Comparison of ENCODE assay signal across 29 cellular contexts in the genomic region with DNA sequence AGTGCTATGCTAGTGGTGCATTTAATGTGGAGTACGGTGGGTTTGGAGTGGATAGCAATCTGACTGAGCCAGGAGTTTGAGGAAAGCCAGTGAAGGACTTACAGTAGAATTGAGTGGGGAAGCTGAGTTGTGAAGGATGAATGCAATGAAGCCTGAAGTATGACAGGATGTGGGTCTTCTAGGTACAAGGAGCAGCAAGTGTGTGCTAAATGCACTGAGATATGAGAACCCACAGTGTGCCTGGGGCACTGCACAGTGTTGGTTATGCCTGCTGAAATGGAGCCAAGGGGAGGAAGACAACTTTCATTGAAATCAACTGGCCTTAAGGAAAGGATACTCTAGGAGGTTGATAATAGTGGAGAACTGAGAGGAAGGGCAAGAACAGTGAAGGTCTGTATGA.
A peak's percentile ranks its signal among the peaks of the same experiment; 100 is the strongest.
DNase-seq lines count a peak whose midpoint lies in the region; ATAC-seq, FAIRE-seq and TF ChIP-seq lines count a peak whose summit lies in the region.
"Had no signal": no experiment of that assay in that cellular context is flagged by ENCODE, and none has a peak within 500 bp of the region (broad histone marks: within the 10 kb centered on the region; RNA-seq: fewer than 3 reads in every experiment).

No MANE protein-coding gene starts in this region.

- H3K4me3 ChIP-seq in GM12865 (ENCODE audit: low read depth, low read length) (no peak overlapping the region), GM12878 (no peak overlapping the region), Karpas-422 (ENCODE audit: low read length) (no peak overlapping the region), HAP-1 (no peak overlapping the region)
- H3K4me3 ChIP-seq: K562, lung, SK-N-MC, skin epidermis, tibial artery had no signal

- H3K9me3 ChIP-seq in GM12878 (replicated peaks; ENCODE audit: control insufficient read depth, insufficient read depth, low read length), result no peaks in the 10 kb centered on the region
- H3K9me3 ChIP-seq in Karpas-422 (ENCODE audit: low read length), result no peaks in the 10 kb centered on the region
- H3K9me3 ChIP-seq in HAP-1, result no peaks in the 10 kb centered on the region
- H3K9me3 ChIP-seq: tibial artery had no signal

- TF ChIP-seq POLR2A in GM12878 (IDR thresholded peaks at IDR 0.05; ENCODE audit: low read depth, low read length), result no peak

- no peak for TF ChIP-seq EP300 in GM12878 (IDR thresholded peaks at IDR 0.05; ENCODE audit: borderline replicate concordance in 1 of 2, control insufficient read depth in 1 of 2, low read depth in 2 of 2, low read length in 2 of 2)

- TF ChIP-seq CTCF in GM12865 (IDR thresholded peaks at IDR 0.05; ENCODE audit: insufficient read depth, low read depth, low read length, missing control alignments) (no peak), GM12878 (IDR thresholded peaks at IDR 0.05 in 2 of 3, conservative IDR thresholded peaks at IDR 0.05 in 1 of 3; ENCODE audit: control insufficient read depth in 2 of 3, extremely low read depth in 1 of 3, insufficient read depth in 1 of 3, low read depth in 3 of 3, low read length in 3 of 3) (no peak)

- H3K27me3 ChIP-seq in GM12878 (replicated peaks in 1 of 2; ENCODE audit: control insufficient read depth in 2 of 2, insufficient read depth in 2 of 2, low read length in 1 of 2) (no peaks in the 10 kb centered on the region), Karpas-422 (ENCODE audit: low read length) (no peaks in the 10 kb centered on the region), HAP-1 (ENCODE audit: low read depth) (no peaks in the 10 kb centered on the region)
- H3K27me3 ChIP-seq: tibial artery had no signal

- intact Hi-C loops in GM12878 (cut with micrococcal nuclease; ENCODE audit: unreplicated experiment), result no loop called here

- in situ Hi-C loops in GM12878 (cut with MboI) (no loop called here), HAP-1 (cut with MboI; ENCODE audit: low sequenced_read_pairs) (no loop called here)

- POLR2A ChIA-PET in GM12878 (lab: Charles Lee), result interaction anchor here (0.6 kb wide), 1 partner anchor 73 kb away, joined by 4 read pairs; no protein-coding TSS in a partner anchor

- no TSS peak for BruUV-seq in GM12878 (replicated peaks; lab: Mats Ljungman, UMichigan)

- ATAC-seq in GM19395 (IDR thresholded peaks at IDR 0.05; ENCODE audit: unreplicated experiment) (peak; percentile 78), HG03108 (IDR thresholded peaks at IDR 0.05; ENCODE audit: unreplicated experiment) (peak; percentile 64), GM12878 (peak; percentile 82), HG03139 (IDR thresholded peaks at IDR 0.05; ENCODE audit: unreplicated experiment) (no peak)
- ATAC-seq: activated CD8-positive, alpha-beta T cell treated with anti-CD3 and anti-CD28 coated beads, Interleukin-2, amount 10 ng/mL, durations not matched to agents 7 days and 5 days; CD8-positive, alpha-beta T cell; K562 had no signal

- H3K79me2 ChIP-seq in GM12878 (ENCODE audit: control insufficient read depth, insufficient read depth, low read length) (no peaks in the 10 kb centered on the region), Karpas-422 (ENCODE audit: low read length) (no peaks in the 10 kb centered on the region)

- FAIRE-seq in GM12878 (lab: Jason Lieb, UNC), result no peak
- FAIRE-seq: colon, K562 had no signal

- H3K9me2 ChIP-seq in Karpas-422 (replicated peaks; ENCODE audit: insufficient read depth, low read length), result no peaks in the 10 kb centered on the region

- H3K9ac ChIP-seq in GM12878 (ENCODE audit: control insufficient read depth, insufficient read depth, low read length), result no peak overlapping the region
- no peak overlapping the region for H3K9ac ChIP-seq in Karpas-422 (ENCODE audit: low read length)

- RAD21 ChIA-PET in GM12878 (lab: Charles Lee; ENCODE audit: unreplicated experiment), result interaction anchor here (1.5 kb wide), 1 partner anchor 54 kb away, joined by 3 read pairs; no protein-coding TSS in a partner anchor

- H4K20me1 ChIP-seq in GM12878 (ENCODE audit: control insufficient read depth, insufficient read depth) (no peaks in the 10 kb centered on the region), Karpas-422 (ENCODE audit: insufficient read depth, low read depth, low read length) (no peaks in the 10 kb centered on the region)

- 37% methylated on average over 1 of the region's 1 CpG for WGBS in GM12878 (ENCODE audit: insufficient coverage, insufficient replicate concordance, low lambda C conversion rate, missing lambda C conversion rate)

- DNase-seq in GM12865 (ENCODE audit: low read depth) (peak; percentile 51), GM12878 (ENCODE audit: low read depth, low spot score) (peak; percentile 17), Karpas-422 (no peak), HAP-1 (ENCODE audit: low spot score in 2 of 2) (no peak)
- no peak for DNase-seq in stimulated activated CD4-positive, alpha-beta T cell treated with anti-CD3 and anti-CD28 coated beads, Interleukin-4, amount 100 ng/mL, for 4 hours
- DNase-seq: activated CD4-positive, CD25-positive, alpha-beta regulatory T cell treated with anti-CD3 and anti-CD28 coated beads, Interleukin-2, amount 50 U/mL, for 72 hours; activated CD8-positive, alpha-beta T cell treated with anti-CD3 and anti-CD28 coated beads, Interleukin-2, amount 10 ng/mL, durations not matched to agents 7 days and 5 days; activated T-cell treated with anti-CD3 and anti-CD28 coated beads for 4 hours; aorta; CD8-positive, alpha-beta T cell; effector CD4-positive, alpha-beta T cell; HCEC 1CT; head of caudate nucleus; MM.1S; natural killer cell; NCI-H1417 treated with DMSO at 0.1 percent for 48 hours; NCI-H2081; NCI-H2227 treated with DMSO at 0.1 percent for 48 hours; NCI-H748 treated with DMSO at 0.1 percent for 48 hours; occipital lobe; tibial artery had no signal

- H3K4me1 ChIP-seq in GM12878 (ENCODE audit: control insufficient read depth, insufficient read depth, low read length), result no peaks in the 10 kb centered on the region
- no peaks in the 10 kb centered on the region for H3K4me1 ChIP-seq in Karpas-422 (ENCODE audit: low read length)
- no peaks in the 10 kb centered on the region for H3K4me1 ChIP-seq in HAP-1
- H3K4me1 ChIP-seq: tibial artery had no signal

- TF ChIP-seq RAD21 in GM12878 (IDR thresholded peaks at IDR 0.05; ENCODE audit: insufficient read depth, low read depth, low read length), result no peak

- CTCF ChIA-PET in GM12878 (lab: Yijun Ruan, JAX), result no interaction called here

- SMC1A ChIA-PET in GM12878 (lab: Charles Lee; ENCODE audit: uncharacterized antibody, unreplicated experiment), result interaction anchor here (1.2 kb wide), 2 partner anchors 29 to 50 kb away, joined by 4 read pairs; no protein-coding TSS in a partner anchor

- H3K27ac ChIP-seq in GM12878 (ENCODE audit: control insufficient read depth, insufficient read depth) (no peak overlapping the region), Karpas-422 (ENCODE audit: low read length) (no peak overlapping the region)
- H3K27ac ChIP-seq: SK-N-MC, skin epidermis, tibial artery had no signal

- no peak overlapping the region for H2AFZ ChIP-seq in GM12878 (ENCODE audit: control insufficient read depth, low read depth, low read length)
- no peak overlapping the region for H2AFZ ChIP-seq in Karpas-422 (ENCODE audit: low read length)

- H3K36me3 ChIP-seq in GM12878 (ENCODE audit: control insufficient read depth in 2 of 2, insufficient read depth in 2 of 2, low read length in 1 of 2) (no peaks in the 10 kb centered on the region; a peak in 1 of 4 replicates), Karpas-422 (ENCODE audit: insufficient read depth, low read length) (no peaks in the 10 kb centered on the region), HAP-1 (replicated peaks) (no peaks in the 10 kb centered on the region)
- H3K36me3 ChIP-seq: tibial artery had no signal

- H3K4me2 ChIP-seq in GM12878 (ENCODE audit: control insufficient read depth, insufficient read depth) (no peak overlapping the region), Karpas-422 (ENCODE audit: low read depth, low read length, poor library complexity, severe bottlenecking) (no peak overlapping the region)

TF ChIP-seq in GM12878, 131 proteins besides CTCF, POLR2A, EP300 and RAD21 (continues in another document):
- TF ChIP-seq SPI1 (IDR thresholded peaks at IDR 0.05; ENCODE audit: borderline replicate concordance, insufficient read depth, low read depth, low read length), result no peak
- no peak for TF ChIP-seq CREM (IDR thresholded peaks at IDR 0.05; ENCODE audit: low read depth)
- TF ChIP-seq, protein P1, sequence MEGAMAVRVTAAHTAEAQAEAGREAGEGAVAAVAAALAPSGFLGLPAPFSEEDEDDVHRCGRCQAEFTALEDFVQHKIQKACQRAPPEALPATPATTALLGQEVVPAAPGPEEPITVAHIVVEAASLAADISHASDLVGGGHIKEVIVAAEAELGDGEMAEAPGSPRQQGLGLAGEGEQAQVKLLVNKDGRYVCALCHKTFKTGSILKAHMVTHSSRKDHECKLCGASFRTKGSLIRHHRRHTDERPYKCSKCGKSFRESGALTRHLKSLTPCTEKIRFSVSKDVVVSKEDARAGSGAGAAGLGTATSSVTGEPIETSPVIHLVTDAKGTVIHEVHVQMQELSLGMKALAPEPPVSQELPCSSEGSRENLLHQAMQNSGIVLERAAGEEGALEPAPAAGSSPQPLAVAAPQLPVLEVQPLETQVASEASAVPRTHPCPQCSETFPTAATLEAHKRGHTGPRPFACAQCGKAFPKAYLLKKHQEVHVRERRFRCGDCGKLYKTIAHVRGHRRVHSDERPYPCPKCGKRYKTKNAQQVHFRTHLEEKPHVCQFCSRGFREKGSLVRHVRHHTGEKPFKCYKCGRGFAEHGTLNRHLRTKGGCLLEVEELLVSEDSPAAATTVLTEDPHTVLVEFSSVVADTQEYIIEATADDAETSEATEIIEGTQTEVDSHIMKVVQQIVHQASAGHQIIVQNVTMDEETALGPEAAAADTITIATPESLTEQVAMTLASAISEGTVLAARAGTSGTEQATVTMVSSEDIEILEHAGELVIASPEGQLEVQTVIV (IDR thresholded peaks at IDR 0.05; ENCODE audit: borderline replicate concordance, partially characterized antibody), result no peak

Comparison
In these comparisons a context has a peak if more than half of its experiments do, and no peak if none do; other contexts are left out.
1. DNase-seq: peak in GM12865 (single experiment) and GM12878 (single experiment); none in stimulated activated CD4-positive, alpha-beta T cell treated with anti-CD3 and anti-CD28 coated beads, Interleukin-4, amount 100 ng/mL, for 4 hours (0 of 2), Karpas-422 (single experiment) and HAP-1 (0 of 2).